Comparison of ENCODE assay signal across 13 cellular contexts in genomic region chr7:29138588-29138987, GRCh38.
"Had no signal": no experiment of that assay in that cellular context is flagged by ENCODE, and none has a peak within 500 bp of the region (broad histone marks: within the 10 kb centered on the region; RNA-seq: fewer than 3 reads in every experiment).

No MANE protein-coding gene starts in this region.

- H3K4me3 Mint-ChIP-seq: effector memory CD8-positive, alpha-beta T cell; immature natural killer cell; mesothelial cell of epicardium; natural killer cell; neural crest cell had no signal

- DNase-seq: effector memory CD8-positive, alpha-beta T cell; immature natural killer cell; natural killer cell; ovary; sigmoid colon; small intestine; stimulated activated CD4-positive, alpha-beta T cell treated with anti-CD3 and anti-CD28 coated beads, Interleukin-2, amount 100 ng/mL, for 48 hours; stimulated activated naive CD8-positive, alpha-beta T cell treated with anti-CD3 and anti-CD28 coated beads, Interleukin-15, Interleukin-2, amounts not matched to agents 100 U/mL and 50 U/mL, for 24 hours; transverse colon had no signal

- H3K4me1 ChIP-seq: right atrium auricular region, sigmoid colon, suprapubic skin had no signal

- H3K9me3 ChIP-seq: sigmoid colon, suprapubic skin, transverse colon had no signal

- H3K27ac ChIP-seq: ovary, right atrium auricular region, sigmoid colon, suprapubic skin, transverse colon had no signal

- H3K4me1 Mint-ChIP-seq: immature natural killer cell, mesothelial cell of epicardium, natural killer cell had no signal

- H3K27ac Mint-ChIP-seq: effector memory CD8-positive, alpha-beta T cell; immature natural killer cell; mesothelial cell of epicardium; natural killer cell had no signal

- H3K9me3 Mint-ChIP-seq: effector memory CD8-positive, alpha-beta T cell; natural killer cell; neural crest cell had no signal

- H3K36me3 ChIP-seq: ovary, right atrium auricular region, sigmoid colon, suprapubic skin, transverse colon had no signal

- H3K4me3 ChIP-seq: ovary, right atrium auricular region, sigmoid colon, suprapubic skin, transverse colon had no signal

- H3K27me3 ChIP-seq: ovary, right atrium auricular region, transverse colon had no signal

- ATAC-seq: effector memory CD8-positive, alpha-beta T cell; natural killer cell; stimulated activated naive CD8-positive, alpha-beta T cell treated with anti-CD3 and anti-CD28 coated beads, Interleukin-15, Interleukin-2, amounts not matched to agents 100 U/mL and 50 U/mL, for 24 hours had no signal

- H3K36me3 Mint-ChIP-seq: immature natural killer cell, mesothelial cell of epicardium, natural killer cell had no signal
